In genomic region chr7:80941206-80941758, GRCh38 we compare ENCODE assay signal across 13 cellular contexts. TPM values are rescaled to one million over a fixed set of nuclear protein-coding genes. Genes with fewer than 3 reads are reported as not detected.
DNase-seq lines count a peak whose midpoint lies in the region; ATAC-seq and TF ChIP-seq lines count a peak whose summit lies in the region.
"Had no signal": no experiment of that assay in that cellular context is flagged by ENCODE, and none has a peak within 500 bp of the region (broad histone marks: within the 10 kb centered on the region; RNA-seq: fewer than 3 reads in every experiment).

No MANE protein-coding gene starts in this region.

- DNase-seq in Daoy (ENCODE audit: low read depth) (peak; percentile 15), RPMI7951 (ENCODE audit: low read depth) (peak; percentile 84), fibroblast of villous mesenchyme (ENCODE audit: low read depth) (peak; percentile 81), sciatic nerve (ENCODE audit: low spot score) (no peak), NCI-H1092 (lab: John Stamatoyannopoulos, UW) (no peak), HK-2 (ENCODE audit: unreplicated experiment) (no peak), NCI-H2029 (lab: John Stamatoyannopoulos, UW) (no peak)
- DNase-seq in activated naive CD4-positive, alpha-beta T cell (lab: John Stamatoyannopoulos, UW), result no peak
- DNase-seq: activated CD8-positive, alpha-beta T cell treated with anti-CD3 and anti-CD28 coated beads for 36 hours; dorsolateral prefrontal cortex; GDM1; naive B cell; NCI-H524 treated with DMSO at 0.1 percent for 48 hours had no signal

- intact Hi-C loops in sciatic nerve (cut with DNase I), result no loop called here

- peak; percentile 73 for ATAC-seq in sciatic nerve
- ATAC-seq: activated CD8-positive, alpha-beta T cell treated with anti-CD3 and anti-CD28 coated beads for 36 hours had no signal

- H3K4me3 ChIP-seq in fibroblast of villous mesenchyme (ENCODE audit: low read depth, low read length), result no peak overlapping the region
- H3K4me3 ChIP-seq: dorsolateral prefrontal cortex had no signal

- no peak for TF ChIP-seq CTCF in fibroblast of villous mesenchyme (IDR thresholded peaks at IDR 0.05; ENCODE audit: insufficient read depth, low read depth, low read length)

RNA-seq across cellular contexts. Expression of gene SEMA3C, which starts 22.4 kb away (rescaled TPM):
- 63.5 and 123 TPM in 2 replicates for total RNA-seq in Daoy (2014; rRNA removed; shearing (Covaris generic))
- total RNA-seq in RPMI7951 (2014; rRNA removed; shearing (Covaris generic)), result 111 and 119 TPM in 2 replicates
- total RNA-seq in fibroblast of villous mesenchyme (101 and 136 TPM in 2 replicates), sciatic nerve (143 TPM)
- total RNA-seq: activated CD8-positive, alpha-beta T cell treated with anti-CD3 and anti-CD28 coated beads for 36 hours had no signal

Comparison
In these comparisons a context has a peak if more than half of its experiments do, and no peak if none do; other contexts are left out.
1. DNase-seq: peak in Daoy (single experiment), RPMI7951 (single experiment) and fibroblast of villous mesenchyme (single experiment); none in sciatic nerve (single experiment), NCI-H1092 (single experiment), activated naive CD4-positive, alpha-beta T cell (0 of 4), HK-2 (single experiment) and NCI-H2029 (single experiment).